In the genomic region with DNA sequence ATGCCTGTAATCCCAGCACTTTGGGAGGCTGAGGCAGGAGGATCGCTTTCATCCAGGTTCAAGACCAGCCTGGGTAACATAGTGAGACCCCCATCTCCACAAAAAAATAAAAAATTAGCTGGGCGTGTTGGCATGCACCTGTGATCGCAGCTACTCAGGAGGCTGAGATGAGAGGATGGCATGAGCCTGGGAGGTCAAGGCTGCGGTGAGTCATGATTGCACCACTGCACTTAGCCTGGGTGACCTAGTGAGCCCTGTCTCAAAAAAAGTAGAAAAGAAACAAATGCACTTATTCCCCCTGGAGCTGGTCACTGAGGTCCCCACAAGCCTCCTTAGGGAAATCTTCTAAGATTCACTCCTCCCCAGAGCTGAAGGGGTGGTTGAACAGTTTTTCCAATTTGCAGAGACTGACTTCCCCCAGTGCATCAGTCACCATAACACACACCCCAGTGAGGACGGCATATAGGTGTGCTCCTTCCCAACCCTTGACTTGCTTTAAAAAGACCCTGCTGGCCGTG, we compare ENCODE assay signal across 9 cellular contexts. TPM values are rescaled to one million over a fixed set of nuclear protein-coding genes. Genes with fewer than 3 reads are reported as not detected.
DNase-seq lines count a peak whose midpoint lies in the region; ATAC-seq and TF ChIP-seq lines count a peak whose summit lies in the region.
"Had no signal": no experiment of that assay in that cellular context is flagged by ENCODE, and none has a peak within 500 bp of the region (broad histone marks: within the 10 kb centered on the region; RNA-seq: fewer than 3 reads in every experiment).

No MANE protein-coding gene starts in this region.

- intact Hi-C loops in heart left ventricle (cut with DNase I), result loop anchor here in 2 of 10 donors (2.0 kb wide), 1 partner anchor 31 kb away; no protein-coding TSS in a partner anchor
- intact Hi-C loops in Right ventricle myocardium superior (cut with DNase I), result no loop called here

- TF ChIP-seq CTCF in heart left ventricle (IDR thresholded peaks at IDR 0.05) (no peak), endodermal cell (conservative IDR thresholded peaks at IDR 0.05) (no peak)

- ATAC-seq in heart left ventricle, result no peak
- no peak for ATAC-seq in Right ventricle myocardium superior (ENCODE audit: poor library complexity)
- ATAC-seq in HG03342 (IDR thresholded peaks at IDR 0.05; ENCODE audit: unreplicated experiment), result no peak
- ATAC-seq: activated T-helper 17 cell treated with anti-CD3 and anti-CD28 coated beads, Interleukin-2, amount 50 U/mL, for 72 hours had no signal

- TF ChIP-seq POLR2A in heart left ventricle (IDR thresholded peaks at IDR 0.05), result no peak

- peaks cover 18% of the 10 kb centered on the region for H3K27me3 Mint-ChIP-seq in endodermal cell (ENCODE audit: insufficient read depth)

- peaks cover 45% of the 10 kb centered on the region for H3K4me1 Mint-ChIP-seq in endodermal cell

- H3K36me3 ChIP-seq in heart left ventricle, result peaks cover 0 to 6% (median 0%) of the 10 kb centered on the region in 9 donors
- no peaks in the 10 kb centered on the region for H3K36me3 ChIP-seq in endodermal cell (ENCODE audit: control insufficient read depth, insufficient read depth, low read length)
- H3K36me3 ChIP-seq in muscle layer of colon (ENCODE audit: insufficient read depth, low read length), result peaks cover 4% of the 10 kb centered on the region
- no peaks in the 10 kb centered on the region for H3K36me3 ChIP-seq in urinary bladder (ENCODE audit: insufficient read depth)

- H3K4me3 ChIP-seq in heart left ventricle, result peak overlapping the region; percentile 56 to 98 (median 82)
- no peak overlapping the region for H3K4me3 ChIP-seq in endodermal cell (ENCODE audit: low read length)
- peak overlapping the region; percentile 82 to 96 for H3K4me3 ChIP-seq in muscle layer of colon (ENCODE audit: low read depth in 1 of 2, low read length in 2 of 2)
- peak overlapping the region; percentile 93 for H3K4me3 ChIP-seq in urinary bladder (ENCODE audit: low read depth, low read length)

- 72 to 79% (median 73%) methylated on average over 6 of the region's 6 CpGs for WGBS in heart left ventricle, 4 donors
- 88 to 98% methylated on average over 5 to 6 of the region's 6 CpGs for WGBS in endodermal cell (ENCODE audit: insufficient coverage in 1 of 2, insufficient read length in 1 of 2), 2 experiments
- WGBS in urinary bladder, result 67% methylated on average over 6 of the region's 6 CpGs

- no peaks in the 10 kb centered on the region for H3K36me3 Mint-ChIP-seq in endodermal cell (ENCODE audit: low read depth)

- H3K9ac ChIP-seq in endodermal cell (ENCODE audit: extremely low read depth, low read length, poor library complexity, severe bottlenecking) (no peak overlapping the region), muscle layer of colon (ENCODE audit: low read length) (peak overlapping the region; percentile 97)

- no peak overlapping the region for H3K27ac Mint-ChIP-seq in endodermal cell
- H3K27ac Mint-ChIP-seq: activated T-helper 17 cell treated with anti-CD3 and anti-CD28 coated beads, Interleukin-2, amount 50 U/mL, for 72 hours had no signal

- peak overlapping the region; percentile 67 for H3K4me3 Mint-ChIP-seq in endodermal cell

- H3K27me3 ChIP-seq in heart left ventricle (peaks cover 0 to 20% (median 0%) of the 10 kb centered on the region in 9 donors), endodermal cell (ENCODE audit: control insufficient read depth, insufficient read depth, low read length, poor library complexity, severe bottlenecking) (peaks cover 43% of the 10 kb centered on the region), muscle layer of colon (ENCODE audit: control insufficient read depth in 1 of 2, insufficient read depth in 2 of 2, low read length in 2 of 2) (no peaks in the 10 kb centered on the region)

- H3K27ac ChIP-seq in heart left ventricle (peak overlapping the region; percentile 81 to 99 (median 94)), endodermal cell (ENCODE audit: low read depth, low read length) (no peak overlapping the region), muscle layer of colon (ENCODE audit: low read depth, low read length) (peak overlapping the region; percentile 95), urinary bladder (ENCODE audit: low read depth) (peak overlapping the region; percentile 24)

- DNase-seq in heart left ventricle, result no peak
- DNase-seq in Right ventricle myocardium superior, result no peak
- DNase-seq in endodermal cell, result no peak
- DNase-seq in activated CD8-positive, alpha-beta memory T cell treated with anti-CD3 and anti-CD28 coated beads, Interleukin-2, amount 50 U/mL, for 4 hours, result no peak
- DNase-seq in NCI-H446 (lab: John Stamatoyannopoulos, UW), result no peak

- H3K9me3 ChIP-seq in heart left ventricle (no peaks in the 10 kb centered on the region), endodermal cell (ENCODE audit: control insufficient read depth, low read length) (no peaks in the 10 kb centered on the region), muscle layer of colon (ENCODE audit: low read length) (no peaks in the 10 kb centered on the region)

- H3K4me1 ChIP-seq in heart left ventricle (peaks cover 4 to 80% (median 50%) of the 10 kb centered on the region in 12 donors), endodermal cell (ENCODE audit: control insufficient read depth, insufficient read depth, low read length) (no peaks in the 10 kb centered on the region), muscle layer of colon (ENCODE audit: insufficient read depth, low read length) (peaks cover 70% of the 10 kb centered on the region), urinary bladder (ENCODE audit: insufficient read depth) (no peaks in the 10 kb centered on the region)

- no peaks in the 10 kb centered on the region for H3K9me3 Mint-ChIP-seq in endodermal cell
- H3K9me3 Mint-ChIP-seq: activated T-helper 17 cell treated with anti-CD3 and anti-CD28 coated beads, Interleukin-2, amount 50 U/mL, for 72 hours had no signal

RNA-seq across cellular contexts. Expression of a gene that starts 1.6 kb away (rescaled TPM):
- total RNA-seq in heart left ventricle (10 to 100 TPM; 29.9 to 96.1 (median 54.7) TPM), Right ventricle myocardium superior (51.9 TPM), endodermal cell (10 to 100 TPM; 33.5 to 99.1 TPM), urinary bladder (215 TPM)
- polyA plus RNA-seq in heart left ventricle (10 to 100 TPM; 63.2 to 87.4 TPM), urinary bladder (554 TPM)
- 26.5 TPM for polyA plus RNA-seq in endodermal cell (2013, experiment 1 of 2)
- polyA plus RNA-seq in endodermal cell (2013, experiment 2 of 2), result 22.0 TPM
